Comparison of ENCODE assay signal across 1 cellular context in the genomic region with DNA sequence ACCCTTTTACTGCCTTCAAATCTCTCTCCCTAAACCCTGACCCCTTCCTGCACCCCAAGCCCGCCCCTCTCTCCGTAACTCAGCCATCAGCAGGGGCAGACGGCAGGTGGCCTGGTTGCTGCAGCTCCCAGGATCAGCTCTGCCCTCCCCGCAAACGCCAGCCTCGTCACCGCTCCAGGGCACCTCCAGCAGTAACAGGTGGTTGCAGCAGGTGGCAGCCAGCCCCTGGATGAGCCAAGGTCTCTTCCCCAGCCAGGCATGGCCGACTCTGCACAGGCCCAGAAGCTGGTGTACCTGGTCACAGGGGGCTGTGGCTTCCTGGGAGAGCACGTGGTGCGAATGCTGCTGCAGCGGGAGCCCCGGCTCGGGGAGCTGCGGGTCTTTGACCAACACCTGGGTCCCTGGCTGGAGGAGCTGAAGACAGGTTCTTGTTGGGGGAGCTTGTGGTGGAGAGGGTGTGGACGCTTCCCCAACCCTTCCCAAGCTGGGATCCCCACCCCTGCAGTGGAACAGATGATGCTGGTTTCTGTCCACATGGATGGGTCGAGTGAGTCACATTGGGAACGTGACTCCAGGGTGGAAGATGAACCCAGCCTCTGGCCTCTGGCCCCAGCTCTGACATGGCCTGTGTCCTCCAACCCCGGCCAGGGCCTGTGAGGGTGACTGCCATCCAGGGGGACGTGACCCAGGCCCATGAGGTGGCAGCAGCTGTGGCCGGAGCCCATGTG.
TF ChIP-seq lines count a peak whose summit lies in the region.

No MANE protein-coding gene starts in this region.

TF ChIP-seq in HepG2, 621 proteins besides CTCF, POLR2A, EP300 and RAD21 (continued from another document and continues in another):
- TF ChIP-seq, protein P1, sequence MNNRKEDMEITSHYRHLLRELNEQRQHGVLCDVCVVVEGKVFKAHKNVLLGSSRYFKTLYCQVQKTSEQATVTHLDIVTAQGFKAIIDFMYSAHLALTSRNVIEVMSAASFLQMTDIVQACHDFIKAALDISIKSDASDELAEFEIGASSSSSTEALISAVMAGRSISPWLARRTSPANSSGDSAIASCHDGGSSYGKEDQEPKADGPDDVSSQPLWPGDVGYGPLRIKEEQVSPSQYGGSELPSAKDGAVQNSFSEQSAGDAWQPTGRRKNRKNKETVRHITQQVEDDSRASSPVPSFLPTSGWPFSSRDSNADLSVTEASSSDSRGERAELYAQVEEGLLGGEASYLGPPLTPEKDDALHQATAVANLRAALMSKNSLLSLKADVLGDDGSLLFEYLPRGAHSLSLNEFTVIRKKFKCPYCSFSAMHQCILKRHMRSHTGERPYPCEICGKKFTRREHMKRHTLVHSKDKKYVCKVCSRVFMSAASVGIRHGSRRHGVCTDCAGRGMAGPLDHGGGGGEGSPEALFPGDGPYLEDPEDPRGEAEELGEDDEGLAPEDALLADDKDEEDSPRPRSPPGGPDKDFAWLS (CRISPR knock-in tag; IDR thresholded peaks at IDR 0.05; ENCODE audit: borderline replicate concordance) = peak; percentile 70; the same call in 1 of the 2 replicates
- TF ChIP-seq ZNF572 (CRISPR knock-in tag; IDR thresholded peaks at IDR 0.05) (0 out of 2 replicates have a peak, but pooled peaks have one; percentile 88), RBAK (CRISPR knock-in tag; IDR thresholded peaks at IDR 0.05) (peak; percentile 34; the same call in 1 of the 2 replicates), ZNF337 (CRISPR knock-in tag; IDR thresholded peaks at IDR 0.05; ENCODE audit: borderline replicate concordance, low read depth) (peak; percentile 75; the same call in 1 of the 2 replicates), SRSF4 (IDR thresholded peaks at IDR 0.05; ENCODE audit: low read depth, low read length, poor library complexity, severe bottlenecking) (no peak), ZNF619 (CRISPR knock-in tag; IDR thresholded peaks at IDR 0.05) (peak; percentile 71), ARID2 (CRISPR knock-in tag; IDR thresholded peaks at IDR 0.05; ENCODE audit: borderline replicate concordance) (peak; percentile 80; the same call in 1 of the 2 replicates), KDM2A (CRISPR knock-in tag; IDR thresholded peaks at IDR 0.05; ENCODE audit: borderline replicate concordance, low read depth) (peak; percentile 78), BCL6 (CRISPR knock-in tag; IDR thresholded peaks at IDR 0.05) (peak; percentile 16; the same call in 1 of the 2 replicates), HOXD1 (CRISPR knock-in tag; IDR thresholded peaks at IDR 0.05) (peak; percentile 81), HCFC1 (IDR thresholded peaks at IDR 0.05; ENCODE audit: low read depth, low read length) (peak; percentile 38; the same call in 1 of the 2 replicates), SP5 (CRISPR knock-in tag; IDR thresholded peaks at IDR 0.05; ENCODE audit: borderline replicate concordance, low read depth) (peak; percentile 2; the same call in 1 of the 2 replicates), ZC3H4 (CRISPR knock-in tag; IDR thresholded peaks at IDR 0.05; ENCODE audit: borderline replicate concordance) (no peak), ZNF567 (CRISPR knock-in tag; IDR thresholded peaks at IDR 0.05; ENCODE audit: borderline replicate concordance) (peak; percentile 49; the same call in 1 of the 2 replicates), CEBPG (CRISPR knock-in tag; IDR thresholded peaks at IDR 0.05) (0 out of 2 replicates have a peak, but pooled peaks have one; percentile 26), KAT8 (CRISPR knock-in tag; IDR thresholded peaks at IDR 0.05) (peak; percentile 75), PTBP1 (IDR thresholded peaks at IDR 0.05; ENCODE audit: low read depth, low read length, poor library complexity, severe bottlenecking) (no peak), RFXANK (CRISPR knock-in tag; IDR thresholded peaks at IDR 0.05) (0 out of 2 replicates have a peak, but pooled peaks have one; percentile 26), ZSCAN22 (CRISPR knock-in tag; IDR thresholded peaks at IDR 0.05) (peak; percentile 18; the same call in 1 of the 2 replicates), MEF2D (CRISPR knock-in tag; IDR thresholded peaks at IDR 0.05) (no peak), ZKSCAN5 (CRISPR knock-in tag; IDR thresholded peaks at IDR 0.05) (no peak), ZNF329 (CRISPR knock-in tag; IDR thresholded peaks at IDR 0.05; ENCODE audit: low read depth) (no peak), ZNF614 (CRISPR knock-in tag; IDR thresholded peaks at IDR 0.05; ENCODE audit: borderline replicate concordance) (0 out of 2 replicates have a peak, but pooled peaks have one; percentile 27), ATF7 (IDR thresholded peaks at IDR 0.05) (no peak), ATF7 (CRISPR knock-in tag; IDR thresholded peaks at IDR 0.05) (peak; percentile 53; the same call in 1 of the 2 replicates), ZBTB20 (CRISPR knock-in tag; IDR thresholded peaks at IDR 0.05; ENCODE audit: borderline replicate concordance, low read depth) (peak; percentile 84; the same call in 1 of the 2 replicates), ZNF747 (CRISPR knock-in tag; IDR thresholded peaks at IDR 0.05; ENCODE audit: borderline replicate concordance) (peak; percentile 80), ISX (CRISPR knock-in tag; conservative IDR thresholded peaks at IDR 0.05) (0 out of 2 replicates have a peak, but pooled peaks have one; percentile 44), ZNF749 (CRISPR knock-in tag; IDR thresholded peaks at IDR 0.05; ENCODE audit: borderline replicate concordance) (no peak)
- TF ChIP-seq, protein P2, sequence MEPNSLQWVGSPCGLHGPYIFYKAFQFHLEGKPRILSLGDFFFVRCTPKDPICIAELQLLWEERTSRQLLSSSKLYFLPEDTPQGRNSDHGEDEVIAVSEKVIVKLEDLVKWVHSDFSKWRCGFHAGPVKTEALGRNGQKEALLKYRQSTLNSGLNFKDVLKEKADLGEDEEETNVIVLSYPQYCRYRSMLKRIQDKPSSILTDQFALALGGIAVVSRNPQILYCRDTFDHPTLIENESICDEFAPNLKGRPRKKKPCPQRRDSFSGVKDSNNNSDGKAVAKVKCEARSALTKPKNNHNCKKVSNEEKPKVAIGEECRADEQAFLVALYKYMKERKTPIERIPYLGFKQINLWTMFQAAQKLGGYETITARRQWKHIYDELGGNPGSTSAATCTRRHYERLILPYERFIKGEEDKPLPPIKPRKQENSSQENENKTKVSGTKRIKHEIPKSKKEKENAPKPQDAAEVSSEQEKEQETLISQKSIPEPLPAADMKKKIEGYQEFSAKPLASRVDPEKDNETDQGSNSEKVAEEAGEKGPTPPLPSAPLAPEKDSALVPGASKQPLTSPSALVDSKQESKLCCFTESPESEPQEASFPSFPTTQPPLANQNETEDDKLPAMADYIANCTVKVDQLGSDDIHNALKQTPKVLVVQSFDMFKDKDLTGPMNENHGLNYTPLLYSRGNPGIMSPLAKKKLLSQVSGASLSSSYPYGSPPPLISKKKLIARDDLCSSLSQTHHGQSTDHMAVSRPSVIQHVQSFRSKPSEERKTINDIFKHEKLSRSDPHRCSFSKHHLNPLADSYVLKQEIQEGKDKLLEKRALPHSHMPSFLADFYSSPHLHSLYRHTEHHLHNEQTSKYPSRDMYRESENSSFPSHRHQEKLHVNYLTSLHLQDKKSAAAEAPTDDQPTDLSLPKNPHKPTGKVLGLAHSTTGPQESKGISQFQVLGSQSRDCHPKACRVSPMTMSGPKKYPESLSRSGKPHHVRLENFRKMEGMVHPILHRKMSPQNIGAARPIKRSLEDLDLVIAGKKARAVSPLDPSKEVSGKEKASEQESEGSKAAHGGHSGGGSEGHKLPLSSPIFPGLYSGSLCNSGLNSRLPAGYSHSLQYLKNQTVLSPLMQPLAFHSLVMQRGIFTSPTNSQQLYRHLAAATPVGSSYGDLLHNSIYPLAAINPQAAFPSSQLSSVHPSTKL (CRISPR knock-in tag; IDR thresholded peaks at IDR 0.05) = 0 out of 2 replicates have a peak, but pooled peaks have one; percentile 5
- TF ChIP-seq, protein P3, sequence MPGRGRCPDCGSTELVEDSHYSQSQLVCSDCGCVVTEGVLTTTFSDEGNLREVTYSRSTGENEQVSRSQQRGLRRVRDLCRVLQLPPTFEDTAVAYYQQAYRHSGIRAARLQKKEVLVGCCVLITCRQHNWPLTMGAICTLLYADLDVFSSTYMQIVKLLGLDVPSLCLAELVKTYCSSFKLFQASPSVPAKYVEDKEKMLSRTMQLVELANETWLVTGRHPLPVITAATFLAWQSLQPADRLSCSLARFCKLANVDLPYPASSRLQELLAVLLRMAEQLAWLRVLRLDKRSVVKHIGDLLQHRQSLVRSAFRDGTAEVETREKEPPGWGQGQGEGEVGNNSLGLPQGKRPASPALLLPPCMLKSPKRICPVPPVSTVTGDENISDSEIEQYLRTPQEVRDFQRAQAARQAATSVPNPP (CRISPR knock-in tag; IDR thresholded peaks at IDR 0.05) = no peak
- TF ChIP-seq, protein P4, sequence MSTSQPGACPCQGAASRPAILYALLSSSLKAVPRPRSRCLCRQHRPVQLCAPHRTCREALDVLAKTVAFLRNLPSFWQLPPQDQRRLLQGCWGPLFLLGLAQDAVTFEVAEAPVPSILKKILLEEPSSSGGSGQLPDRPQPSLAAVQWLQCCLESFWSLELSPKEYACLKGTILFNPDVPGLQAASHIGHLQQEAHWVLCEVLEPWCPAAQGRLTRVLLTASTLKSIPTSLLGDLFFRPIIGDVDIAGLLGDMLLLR (CRISPR knock-in tag; IDR thresholded peaks at IDR 0.05) = peak; percentile 49; the same call in 1 of the 2 replicates
- TF ChIP-seq, protein P5, sequence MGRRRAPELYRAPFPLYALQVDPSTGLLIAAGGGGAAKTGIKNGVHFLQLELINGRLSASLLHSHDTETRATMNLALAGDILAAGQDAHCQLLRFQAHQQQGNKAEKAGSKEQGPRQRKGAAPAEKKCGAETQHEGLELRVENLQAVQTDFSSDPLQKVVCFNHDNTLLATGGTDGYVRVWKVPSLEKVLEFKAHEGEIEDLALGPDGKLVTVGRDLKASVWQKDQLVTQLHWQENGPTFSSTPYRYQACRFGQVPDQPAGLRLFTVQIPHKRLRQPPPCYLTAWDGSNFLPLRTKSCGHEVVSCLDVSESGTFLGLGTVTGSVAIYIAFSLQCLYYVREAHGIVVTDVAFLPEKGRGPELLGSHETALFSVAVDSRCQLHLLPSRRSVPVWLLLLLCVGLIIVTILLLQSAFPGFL (CRISPR knock-in tag; IDR thresholded peaks at IDR 0.05) = no peak
- TF ChIP-seq, protein P6, sequence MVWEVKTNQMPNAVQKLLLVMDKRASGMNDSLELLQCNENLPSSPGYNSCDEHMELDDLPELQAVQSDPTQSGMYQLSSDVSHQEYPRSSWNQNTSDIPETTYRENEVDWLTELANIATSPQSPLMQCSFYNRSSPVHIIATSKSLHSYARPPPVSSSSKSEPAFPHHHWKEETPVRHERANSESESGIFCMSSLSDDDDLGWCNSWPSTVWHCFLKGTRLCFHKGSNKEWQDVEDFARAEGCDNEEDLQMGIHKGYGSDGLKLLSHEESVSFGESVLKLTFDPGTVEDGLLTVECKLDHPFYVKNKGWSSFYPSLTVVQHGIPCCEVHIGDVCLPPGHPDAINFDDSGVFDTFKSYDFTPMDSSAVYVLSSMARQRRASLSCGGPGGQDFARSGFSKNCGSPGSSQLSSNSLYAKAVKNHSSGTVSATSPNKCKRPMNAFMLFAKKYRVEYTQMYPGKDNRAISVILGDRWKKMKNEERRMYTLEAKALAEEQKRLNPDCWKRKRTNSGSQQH (CRISPR knock-in tag; IDR thresholded peaks at IDR 0.05; ENCODE audit: low read depth) = peak; percentile 18; the same call in 1 of the 2 replicates
- TF ChIP-seq, protein P7, sequence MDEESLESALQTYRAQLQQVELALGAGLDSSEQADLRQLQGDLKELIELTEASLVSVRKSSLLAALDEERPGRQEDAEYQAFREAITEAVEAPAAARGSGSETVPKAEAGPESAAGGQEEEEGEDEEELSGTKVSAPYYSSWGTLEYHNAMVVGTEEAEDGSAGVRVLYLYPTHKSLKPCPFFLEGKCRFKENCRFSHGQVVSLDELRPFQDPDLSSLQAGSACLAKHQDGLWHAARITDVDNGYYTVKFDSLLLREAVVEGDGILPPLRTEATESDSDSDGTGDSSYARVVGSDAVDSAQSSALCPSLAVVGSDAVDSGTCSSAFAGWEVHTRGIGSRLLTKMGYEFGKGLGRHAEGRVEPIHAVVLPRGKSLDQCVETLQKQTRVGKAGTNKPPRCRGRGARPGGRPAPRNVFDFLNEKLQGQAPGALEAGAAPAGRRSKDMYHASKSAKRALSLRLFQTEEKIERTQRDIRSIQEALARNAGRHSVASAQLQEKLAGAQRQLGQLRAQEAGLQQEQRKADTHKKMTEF (CRISPR knock-in tag; IDR thresholded peaks at IDR 0.05) = peak; percentile 83; the same call in 1 of the 2 replicates
- TF ChIP-seq, protein P8, sequence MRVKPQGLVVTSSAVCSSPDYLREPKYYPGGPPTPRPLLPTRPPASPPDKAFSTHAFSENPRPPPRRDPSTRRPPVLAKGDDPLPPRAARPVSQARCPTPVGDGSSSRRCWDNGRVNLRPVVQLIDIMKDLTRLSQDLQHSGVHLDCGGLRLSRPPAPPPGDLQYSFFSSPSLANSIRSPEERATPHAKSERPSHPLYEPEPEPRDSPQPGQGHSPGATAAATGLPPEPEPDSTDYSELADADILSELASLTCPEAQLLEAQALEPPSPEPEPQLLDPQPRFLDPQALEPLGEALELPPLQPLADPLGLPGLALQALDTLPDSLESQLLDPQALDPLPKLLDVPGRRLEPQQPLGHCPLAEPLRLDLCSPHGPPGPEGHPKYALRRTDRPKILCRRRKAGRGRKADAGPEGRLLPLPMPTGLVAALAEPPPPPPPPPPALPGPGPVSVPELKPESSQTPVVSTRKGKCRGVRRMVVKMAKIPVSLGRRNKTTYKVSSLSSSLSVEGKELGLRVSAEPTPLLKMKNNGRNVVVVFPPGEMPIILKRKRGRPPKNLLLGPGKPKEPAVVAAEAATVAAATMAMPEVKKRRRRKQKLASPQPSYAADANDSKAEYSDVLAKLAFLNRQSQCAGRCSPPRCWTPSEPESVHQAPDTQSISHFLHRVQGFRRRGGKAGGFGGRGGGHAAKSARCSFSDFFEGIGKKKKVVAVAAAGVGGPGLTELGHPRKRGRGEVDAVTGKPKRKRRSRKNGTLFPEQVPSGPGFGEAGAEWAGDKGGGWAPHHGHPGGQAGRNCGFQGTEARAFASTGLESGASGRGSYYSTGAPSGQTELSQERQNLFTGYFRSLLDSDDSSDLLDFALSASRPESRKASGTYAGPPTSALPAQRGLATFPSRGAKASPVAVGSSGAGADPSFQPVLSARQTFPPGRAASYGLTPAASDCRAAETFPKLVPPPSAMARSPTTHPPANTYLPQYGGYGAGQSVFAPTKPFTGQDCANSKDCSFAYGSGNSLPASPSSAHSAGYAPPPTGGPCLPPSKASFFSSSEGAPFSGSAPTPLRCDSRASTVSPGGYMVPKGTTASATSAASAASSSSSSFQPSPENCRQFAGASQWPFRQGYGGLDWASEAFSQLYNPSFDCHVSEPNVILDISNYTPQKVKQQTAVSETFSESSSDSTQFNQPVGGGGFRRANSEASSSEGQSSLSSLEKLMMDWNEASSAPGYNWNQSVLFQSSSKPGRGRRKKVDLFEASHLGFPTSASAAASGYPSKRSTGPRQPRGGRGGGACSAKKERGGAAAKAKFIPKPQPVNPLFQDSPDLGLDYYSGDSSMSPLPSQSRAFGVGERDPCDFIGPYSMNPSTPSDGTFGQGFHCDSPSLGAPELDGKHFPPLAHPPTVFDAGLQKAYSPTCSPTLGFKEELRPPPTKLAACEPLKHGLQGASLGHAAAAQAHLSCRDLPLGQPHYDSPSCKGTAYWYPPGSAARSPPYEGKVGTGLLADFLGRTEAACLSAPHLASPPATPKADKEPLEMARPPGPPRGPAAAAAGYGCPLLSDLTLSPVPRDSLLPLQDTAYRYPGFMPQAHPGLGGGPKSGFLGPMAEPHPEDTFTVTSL (CRISPR knock-in tag; IDR thresholded peaks at IDR 0.05; ENCODE audit: borderline replicate concordance) = no peak
- TF ChIP-seq, protein P9, sequence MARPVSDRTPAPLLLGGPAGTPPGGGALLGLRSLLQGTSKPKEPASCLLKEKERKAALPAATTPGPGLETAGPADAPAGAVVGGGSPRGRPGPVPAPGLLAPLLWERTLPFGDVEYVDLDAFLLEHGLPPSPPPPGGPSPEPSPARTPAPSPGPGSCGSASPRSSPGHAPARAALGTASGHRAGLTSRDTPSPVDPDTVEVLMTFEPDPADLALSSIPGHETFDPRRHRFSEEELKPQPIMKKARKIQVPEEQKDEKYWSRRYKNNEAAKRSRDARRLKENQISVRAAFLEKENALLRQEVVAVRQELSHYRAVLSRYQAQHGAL (CRISPR knock-in tag; IDR thresholded peaks at IDR 0.05; ENCODE audit: not compliant biosample characterization) = no peak
